Comparison of ENCODE assay signal across 8 cellular contexts in the genomic region with DNA sequence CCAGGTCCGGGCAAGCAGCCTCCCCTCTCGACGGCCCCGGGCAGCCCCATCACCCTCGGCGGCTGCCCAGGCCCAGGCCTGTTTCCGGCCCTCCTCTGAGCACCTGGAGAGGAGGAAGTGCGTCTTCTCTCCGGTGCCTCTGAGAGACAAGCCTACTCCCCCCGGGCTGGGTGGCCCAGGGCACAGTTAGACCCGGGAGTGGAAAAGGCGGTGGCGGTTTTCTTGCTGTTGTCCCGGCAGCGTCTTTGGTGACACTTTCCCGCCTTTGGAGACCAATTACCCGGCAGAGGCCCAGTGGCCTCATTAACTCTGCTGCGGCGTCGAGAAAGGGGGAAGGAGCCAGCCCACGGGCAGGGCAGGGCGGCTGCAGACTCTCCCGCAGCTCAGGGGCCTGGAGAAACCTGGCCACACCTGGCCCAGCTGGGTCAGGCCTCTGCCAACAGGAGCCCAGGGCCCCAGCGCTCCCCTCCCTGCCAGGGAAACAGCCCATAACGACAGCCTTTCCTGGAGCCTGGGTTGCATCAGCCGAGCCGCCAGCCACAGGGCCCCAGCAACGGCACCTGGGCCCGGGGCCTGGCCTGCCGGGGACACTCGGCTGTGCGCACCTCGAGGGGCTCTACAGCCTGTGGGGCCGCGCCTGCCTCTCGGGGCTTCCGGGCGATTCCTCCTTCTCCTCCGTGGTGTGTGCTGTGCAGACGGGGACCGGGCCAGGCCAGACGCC. TPM values are rescaled to one million over a fixed set of nuclear protein-coding genes. Genes with fewer than 3 reads are reported as not detected.
DNase-seq lines count a peak whose midpoint lies in the region; ATAC-seq and TF ChIP-seq lines count a peak whose summit lies in the region.

No MANE protein-coding gene starts in this region.

- no peak overlapping the region; the same call in 1 of the 2 replicates for H2AFZ ChIP-seq in OCI-LY3 (ENCODE audit: low read depth, low read length)

- H3K36me3 ChIP-seq in HEK293 (ENCODE audit: control insufficient read depth in 2 of 2, insufficient read depth in 1 of 2, low read length in 2 of 2) (no peaks in the 10 kb centered on the region), OCI-LY3 (replicated peaks; ENCODE audit: low read depth, low read length) (no peaks in the 10 kb centered on the region), prostate gland (no peaks in the 10 kb centered on the region), brain microvascular endothelial cell (replicated peaks) (no peaks in the 10 kb centered on the region)

- WGBS in prostate gland = 39% methylated on average over 32 of the region's 42 CpGs

- TF ChIP-seq CTCF in HEK293 (tag by site-specific recombination; IDR thresholded peaks at IDR 0.05) (no peak), OCI-LY3 (IDR thresholded peaks at IDR 0.05; ENCODE audit: low read depth, low read length) (no peak), prostate gland (IDR thresholded peaks at IDR 0.05) (no peak), brain microvascular endothelial cell (IDR thresholded peaks at IDR 0.05; ENCODE audit: low read depth, low read length, missing control alignments) (no peak)

- H3K4me3 ChIP-seq in HEK293 (ENCODE audit: low read depth, low read length) = no peak overlapping the region
- peak overlapping the region; percentile 30 for H3K4me3 ChIP-seq in OCI-LY3 (ENCODE audit: low read length)
- no peak overlapping the region for H3K4me3 ChIP-seq in prostate gland
- no peak overlapping the region for H3K4me3 ChIP-seq in brain microvascular endothelial cell (ENCODE audit: low read depth, low read length)

- H3K4me1 ChIP-seq in HEK293 (ENCODE audit: control insufficient read depth, insufficient read depth, low read length) (no peaks in the 10 kb centered on the region), OCI-LY3 (ENCODE audit: low read length) (peaks cover 53% of the 10 kb centered on the region), prostate gland (replicated peaks) (no peaks in the 10 kb centered on the region)

- no peaks in the 10 kb centered on the region for H4K20me1 ChIP-seq in OCI-LY3 (ENCODE audit: insufficient read depth, low read length)

- H3K27ac ChIP-seq in HEK293 (ENCODE audit: extremely low read depth, low read depth, low read length) (no peak overlapping the region), OCI-LY3 (ENCODE audit: low read length) (peak overlapping the region; percentile 73), prostate gland (peak overlapping the region; percentile 52 to 64), brain microvascular endothelial cell (no peak overlapping the region)

- intact Hi-C loops in prostate gland (cut with DNase I) = no loop called here

- POLR2A ChIA-PET in HEK293 (lab: Yijun Ruan, JAX) = no interaction called here

- H3K79me2 ChIP-seq in OCI-LY3 (ENCODE audit: low read length) = no peaks in the 10 kb centered on the region

- peak overlapping the region; percentile 45; the same call in 1 of the 2 replicates for H3K9ac ChIP-seq in OCI-LY3 (ENCODE audit: low read length)

- H3K9me3 ChIP-seq in HEK293 (ENCODE audit: control insufficient read depth, insufficient read depth, low read depth, low read length) = no peaks in the 10 kb centered on the region
- no peaks in the 10 kb centered on the region for H3K9me3 ChIP-seq in OCI-LY3 (ENCODE audit: insufficient read depth, low read length)
- no peaks in the 10 kb centered on the region for H3K9me3 ChIP-seq in prostate gland

- H3K27me3 ChIP-seq in OCI-LY3 (ENCODE audit: low read depth, low read length) (peaks cover 7% of the 10 kb centered on the region; the same call in 1 of the 2 replicates), prostate gland (replicated peaks; ENCODE audit: insufficient read depth) (no peaks in the 10 kb centered on the region), brain microvascular endothelial cell (replicated peaks) (no peaks in the 10 kb centered on the region)

- peak; percentile 19 for TF ChIP-seq POLR2A in prostate gland (IDR thresholded peaks at IDR 0.05)

- peak overlapping the region; percentile 64 for H3K4me2 ChIP-seq in OCI-LY3 (ENCODE audit: low read length)

- in situ Hi-C loops in brain microvascular endothelial cell (cut with HindIII; ENCODE audit: low pct_ligation_motif_present, low sequenced_read_pairs) = no loop called here

- DNase-seq in activated gamma-delta T cell treated with anti-CD3 and anti-CD28 coated beads, Interleukin-2, amount 50 U/mL, for 16 hours (ENCODE audit: low read depth) = peak; percentile 28
- DNase-seq in prostate gland (ENCODE audit: low spot score) = peak; percentile 45
- DNase-seq in NCI-H1092 treated with DMSO at 0.1 percent for 48 hours (lab: John Stamatoyannopoulos, UW) = no peak
- DNase-seq in dermis blood vessel endothelial cell = no peak
- DNase-seq in brain microvascular endothelial cell = no peak

- CTCF ChIA-PET in HEK293 (lab: Yijun Ruan, JAX) = no interaction called here

- ATAC-seq in HG02852 (IDR thresholded peaks at IDR 0.05; ENCODE audit: unreplicated experiment) = no peak

TF ChIP-seq in HEK293, 187 proteins besides CTCF, POLR2A, EP300 and RAD21 (continues in another document):
- TF ChIP-seq ZNF211 (tag by site-specific recombination; IDR thresholded peaks at IDR 0.05; ENCODE audit: low read depth) = no peak
- no peak for TF ChIP-seq OSR2 (tag by site-specific recombination; IDR thresholded peaks at IDR 0.05)
- TF ChIP-seq, protein P1, sequence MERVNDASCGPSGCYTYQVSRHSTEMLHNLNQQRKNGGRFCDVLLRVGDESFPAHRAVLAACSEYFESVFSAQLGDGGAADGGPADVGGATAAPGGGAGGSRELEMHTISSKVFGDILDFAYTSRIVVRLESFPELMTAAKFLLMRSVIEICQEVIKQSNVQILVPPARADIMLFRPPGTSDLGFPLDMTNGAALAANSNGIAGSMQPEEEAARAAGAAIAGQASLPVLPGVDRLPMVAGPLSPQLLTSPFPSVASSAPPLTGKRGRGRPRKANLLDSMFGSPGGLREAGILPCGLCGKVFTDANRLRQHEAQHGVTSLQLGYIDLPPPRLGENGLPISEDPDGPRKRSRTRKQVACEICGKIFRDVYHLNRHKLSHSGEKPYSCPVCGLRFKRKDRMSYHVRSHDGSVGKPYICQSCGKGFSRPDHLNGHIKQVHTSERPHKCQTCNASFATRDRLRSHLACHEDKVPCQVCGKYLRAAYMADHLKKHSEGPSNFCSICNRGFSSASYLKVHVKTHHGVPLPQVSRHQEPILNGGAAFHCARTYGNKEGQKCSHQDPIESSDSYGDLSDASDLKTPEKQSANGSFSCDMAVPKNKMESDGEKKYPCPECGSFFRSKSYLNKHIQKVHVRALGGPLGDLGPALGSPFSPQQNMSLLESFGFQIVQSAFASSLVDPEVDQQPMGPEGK (tag by site-specific recombination; IDR thresholded peaks at IDR 0.05) = peak; percentile 37; the same call in 1 of the 2 replicates
- TF ChIP-seq ZFP3 (tag by site-specific recombination; IDR thresholded peaks at IDR 0.05; ENCODE audit: low read depth) = no peak
- no peak for TF ChIP-seq ZSCAN30 (tag by site-specific recombination; IDR thresholded peaks at IDR 0.05)
- TF ChIP-seq SP2 (tag by site-specific recombination; IDR thresholded peaks at IDR 0.05) = peak; percentile 32; the same call in 1 of the 2 replicates
- TF ChIP-seq ZNF354C (tag by site-specific recombination; IDR thresholded peaks at IDR 0.05; ENCODE audit: borderline replicate concordance, low read depth) = no peak
- no peak for TF ChIP-seq WT1 (tag by site-specific recombination; IDR thresholded peaks at IDR 0.05)
- TF ChIP-seq ZNF658 (tag by site-specific recombination; IDR thresholded peaks at IDR 0.05) = no peak
- TF ChIP-seq ZNF266 (tag by site-specific recombination; IDR thresholded peaks at IDR 0.05; ENCODE audit: low read depth) = no peak
- TF ChIP-seq ZBTB1 (tag by site-specific recombination; IDR thresholded peaks at IDR 0.05) = no peak
- no peak for TF ChIP-seq ZNF670 (tag by site-specific recombination; IDR thresholded peaks at IDR 0.05; ENCODE audit: low read depth)
- TF ChIP-seq, protein P2, sequence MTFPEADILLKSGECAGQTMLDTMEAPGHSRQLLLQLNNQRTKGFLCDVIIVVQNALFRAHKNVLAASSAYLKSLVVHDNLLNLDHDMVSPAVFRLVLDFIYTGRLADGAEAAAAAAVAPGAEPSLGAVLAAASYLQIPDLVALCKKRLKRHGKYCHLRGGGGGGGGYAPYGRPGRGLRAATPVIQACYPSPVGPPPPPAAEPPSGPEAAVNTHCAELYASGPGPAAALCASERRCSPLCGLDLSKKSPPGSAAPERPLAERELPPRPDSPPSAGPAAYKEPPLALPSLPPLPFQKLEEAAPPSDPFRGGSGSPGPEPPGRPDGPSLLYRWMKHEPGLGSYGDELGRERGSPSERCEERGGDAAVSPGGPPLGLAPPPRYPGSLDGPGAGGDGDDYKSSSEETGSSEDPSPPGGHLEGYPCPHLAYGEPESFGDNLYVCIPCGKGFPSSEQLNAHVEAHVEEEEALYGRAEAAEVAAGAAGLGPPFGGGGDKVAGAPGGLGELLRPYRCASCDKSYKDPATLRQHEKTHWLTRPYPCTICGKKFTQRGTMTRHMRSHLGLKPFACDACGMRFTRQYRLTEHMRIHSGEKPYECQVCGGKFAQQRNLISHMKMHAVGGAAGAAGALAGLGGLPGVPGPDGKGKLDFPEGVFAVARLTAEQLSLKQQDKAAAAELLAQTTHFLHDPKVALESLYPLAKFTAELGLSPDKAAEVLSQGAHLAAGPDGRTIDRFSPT (tag by site-specific recombination; IDR thresholded peaks at IDR 0.05) = no peak
- TF ChIP-seq ZNF302 (tag by site-specific recombination; IDR thresholded peaks at IDR 0.05; ENCODE audit: low read depth) = no peak
- TF ChIP-seq, protein P3, sequence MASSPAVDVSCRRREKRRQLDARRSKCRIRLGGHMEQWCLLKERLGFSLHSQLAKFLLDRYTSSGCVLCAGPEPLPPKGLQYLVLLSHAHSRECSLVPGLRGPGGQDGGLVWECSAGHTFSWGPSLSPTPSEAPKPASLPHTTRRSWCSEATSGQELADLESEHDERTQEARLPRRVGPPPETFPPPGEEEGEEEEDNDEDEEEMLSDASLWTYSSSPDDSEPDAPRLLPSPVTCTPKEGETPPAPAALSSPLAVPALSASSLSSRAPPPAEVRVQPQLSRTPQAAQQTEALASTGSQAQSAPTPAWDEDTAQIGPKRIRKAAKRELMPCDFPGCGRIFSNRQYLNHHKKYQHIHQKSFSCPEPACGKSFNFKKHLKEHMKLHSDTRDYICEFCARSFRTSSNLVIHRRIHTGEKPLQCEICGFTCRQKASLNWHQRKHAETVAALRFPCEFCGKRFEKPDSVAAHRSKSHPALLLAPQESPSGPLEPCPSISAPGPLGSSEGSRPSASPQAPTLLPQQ (tag by site-specific recombination; IDR thresholded peaks at IDR 0.05) = peak; percentile 85
- 0 out of 2 replicates have a peak, but pooled peaks have one; percentile 14 for TF ChIP-seq ZBTB17 (tag by site-specific recombination; IDR thresholded peaks at IDR 0.05)

RNA-seq across cellular contexts. Expression of a gene that starts 28.4 kb away (rescaled TPM):
- total RNA-seq in prostate gland (10 to 100 TPM; 20.0 to 26.4 TPM), dermis blood vessel endothelial cell (11.4 and 11.7 TPM in 2 replicates)

RNA-seq across cellular contexts. Expression of a gene that starts 29.4 kb away (rescaled TPM):
- total RNA-seq in prostate gland = 1 to 10 TPM in 1 of 2 donors, under 1 TPM in 1; 0.77 to 7.3 TPM
- not detected in 2 replicates for total RNA-seq in dermis blood vessel endothelial cell

Comparison
In these comparisons a context has a peak if more than half of its experiments do, and no peak if none do; other contexts are left out.
1. H3K27ac ChIP-seq: peak in OCI-LY3 (single experiment) and prostate gland (2 of 2); none in HEK293 (single experiment) and brain microvascular endothelial cell (single experiment).
2. DNase-seq: peak in activated gamma-delta T cell treated with anti-CD3 and anti-CD28 coated beads, Interleukin-2, amount 50 U/mL, for 16 hours (single experiment) and prostate gland (single experiment); none in NCI-H1092 treated with DMSO at 0.1 percent for 48 hours (single experiment), dermis blood vessel endothelial cell (single experiment) and brain microvascular endothelial cell (single experiment).